In genomic region chr12:67284561-67284960, GRCh38 we compare ENCODE assay signal across 18 cellular contexts. TPM values are rescaled to one million over a fixed set of nuclear protein-coding genes. Genes with fewer than 3 reads are reported as not detected.
A peak's percentile ranks its signal among the peaks of the same experiment; 100 is the strongest.
DNase-seq lines count a peak whose midpoint lies in the region; ATAC-seq and FAIRE-seq lines count a peak whose summit lies in the region.
"Had no signal": no experiment of that assay in that cellular context is flagged by ENCODE, and none has a peak within 500 bp of the region (broad histone marks: within the 10 kb centered on the region; RNA-seq: fewer than 3 reads in every experiment).

No MANE protein-coding gene starts in this region.

- H3K36me3 Mint-ChIP-seq in activated naive CD8-positive, alpha-beta T cell treated with anti-CD3 and anti-CD28 coated beads, Interleukin-2, amount 10 ng/mL, durations not matched to agents 7 days and 5 days, result peaks cover 41% of the 10 kb centered on the region
- H3K36me3 Mint-ChIP-seq in activated naive CD8-positive, alpha-beta T cell treated with anti-CD3 and anti-CD28 coated beads, Interleukin-2, amount 50 U/mL, for 24 hours (ENCODE audit: low read depth), result peaks cover 55% of the 10 kb centered on the region
- peaks cover 63% of the 10 kb centered on the region for H3K36me3 Mint-ChIP-seq in activated T-helper 2 cell treated with anti-CD3 and anti-CD28 coated beads, Interferon-gamma antibody, Interleukin-2, Interleukin-4, amounts not matched to agents 10 μg/mL and 5 μg/mL and 100 μg/mL, durations not matched to agents 14 hours and 24 hours and 36 hours (ENCODE audit: low read depth)
- peaks cover 6 to 67% (median 26%) of the 10 kb centered on the region in 3 donors for H3K36me3 Mint-ChIP-seq in naive thymus-derived CD8-positive, alpha-beta T cell

- H3K9me3 Mint-ChIP-seq in activated naive CD8-positive, alpha-beta T cell treated with anti-CD3 and anti-CD28 coated beads, Interleukin-2, amount 10 ng/mL, durations not matched to agents 7 days and 5 days, result peaks cover 2% of the 10 kb centered on the region
- no peaks in the 10 kb centered on the region for H3K9me3 Mint-ChIP-seq in activated naive CD8-positive, alpha-beta T cell treated with anti-CD3 and anti-CD28 coated beads, Interleukin-2, amount 50 U/mL, for 24 hours
- H3K9me3 Mint-ChIP-seq in activated T-helper 2 cell treated with anti-CD3 and anti-CD28 coated beads, Interferon-gamma antibody, Interleukin-2, Interleukin-4, amounts not matched to agents 10 μg/mL and 5 μg/mL and 100 μg/mL, durations not matched to agents 14 hours and 24 hours and 36 hours, result no peaks in the 10 kb centered on the region
- no peaks in the 10 kb centered on the region for H3K9me3 Mint-ChIP-seq in naive thymus-derived CD8-positive, alpha-beta T cell
- H3K9me3 Mint-ChIP-seq: HFFc6 had no signal

- H3K4me1 Mint-ChIP-seq in activated naive CD8-positive, alpha-beta T cell treated with anti-CD3 and anti-CD28 coated beads, Interleukin-2, amount 10 ng/mL, durations not matched to agents 7 days and 5 days, result peaks cover 19% of the 10 kb centered on the region
- H3K4me1 Mint-ChIP-seq in activated naive CD8-positive, alpha-beta T cell treated with anti-CD3 and anti-CD28 coated beads, Interleukin-2, amount 50 U/mL, for 24 hours, result peaks cover 54% of the 10 kb centered on the region
- H3K4me1 Mint-ChIP-seq in activated T-helper 2 cell treated with anti-CD3 and anti-CD28 coated beads, Interferon-gamma antibody, Interleukin-2, Interleukin-4, amounts not matched to agents 10 μg/mL and 5 μg/mL and 100 μg/mL, durations not matched to agents 14 hours and 24 hours and 36 hours (ENCODE audit: low read depth), result peaks cover 32% of the 10 kb centered on the region
- H3K4me1 Mint-ChIP-seq in naive thymus-derived CD8-positive, alpha-beta T cell, result peaks cover 19 to 73% (median 49%) of the 10 kb centered on the region in 4 donors

- DNase-seq in activated naive CD8-positive, alpha-beta T cell treated with anti-CD3 and anti-CD28 coated beads, Interleukin-2, amount 10 ng/mL, durations not matched to agents 7 days and 5 days, result no peak
- no peak for DNase-seq in activated naive CD8-positive, alpha-beta T cell treated with anti-CD3 and anti-CD28 coated beads, Interleukin-2, amount 50 U/mL, for 24 hours
- DNase-seq in HTR-8/SVneo (ENCODE audit: insufficient read length, low spot score) (no peak), NCI-H2029 (lab: John Stamatoyannopoulos, UW) (no peak), ACHN (no peak)
- no peak for DNase-seq in activated T-helper 2 cell treated with anti-CD3 and anti-CD28 coated beads, Interferon-gamma antibody, Interleukin-2, Interleukin-4, amounts not matched to agents 10 μg/mL and 5 μg/mL and 100 μg/mL, durations not matched to agents 14 hours and 24 hours and 36 hours (ENCODE audit: low spot score)
- no peak for DNase-seq in naive thymus-derived CD8-positive, alpha-beta T cell
- DNase-seq: HFFc6, NCI-H1417, NCI-H187, NCI-H2227 treated with DMSO at 0.1 percent for 48 hours, NCI-H510A treated with DMSO at 0.1 percent for 48 hours, NCI-H774, OCI-M1, SHP77 had no signal

- peak overlapping the region; percentile 26 for H3K27ac Mint-ChIP-seq in activated naive CD8-positive, alpha-beta T cell treated with anti-CD3 and anti-CD28 coated beads, Interleukin-2, amount 10 ng/mL, durations not matched to agents 7 days and 5 days
- H3K27ac Mint-ChIP-seq in activated naive CD8-positive, alpha-beta T cell treated with anti-CD3 and anti-CD28 coated beads, Interleukin-2, amount 50 U/mL, for 24 hours, result no peak overlapping the region
- peak overlapping the region; percentile 6 for H3K27ac Mint-ChIP-seq in activated T-helper 2 cell treated with anti-CD3 and anti-CD28 coated beads, Interferon-gamma antibody, Interleukin-2, Interleukin-4, amounts not matched to agents 10 μg/mL and 5 μg/mL and 100 μg/mL, durations not matched to agents 14 hours and 24 hours and 36 hours
- peak overlapping the region in 9 of 10 donors; percentile 19 to 85 (median 33) for H3K27ac Mint-ChIP-seq in naive thymus-derived CD8-positive, alpha-beta T cell
- H3K27ac Mint-ChIP-seq: HFFc6 had no signal

- peak; percentile 76 for FAIRE-seq in HTR-8/SVneo (lab: Jason Lieb, UNC)
- FAIRE-seq: GM12892 had no signal

- no peaks in the 10 kb centered on the region for H3K27me3 Mint-ChIP-seq in activated naive CD8-positive, alpha-beta T cell treated with anti-CD3 and anti-CD28 coated beads, Interleukin-2, amount 10 ng/mL, durations not matched to agents 7 days and 5 days
- no peaks in the 10 kb centered on the region for H3K27me3 Mint-ChIP-seq in activated naive CD8-positive, alpha-beta T cell treated with anti-CD3 and anti-CD28 coated beads, Interleukin-2, amount 50 U/mL, for 24 hours
- H3K27me3 Mint-ChIP-seq in activated T-helper 2 cell treated with anti-CD3 and anti-CD28 coated beads, Interferon-gamma antibody, Interleukin-2, Interleukin-4, amounts not matched to agents 10 μg/mL and 5 μg/mL and 100 μg/mL, durations not matched to agents 14 hours and 24 hours and 36 hours (ENCODE audit: low read depth), result no peaks in the 10 kb centered on the region
- H3K27me3 Mint-ChIP-seq in naive thymus-derived CD8-positive, alpha-beta T cell, result no peaks in the 10 kb centered on the region

- in situ Hi-C loops in ACHN (cut with HindIII; ENCODE audit: low pct_ligation_motif_present, low pct_unique_long_range_greater_than_20kb, low sequenced_read_pairs), result no loop called here

- H3K4me3 Mint-ChIP-seq in activated naive CD8-positive, alpha-beta T cell treated with anti-CD3 and anti-CD28 coated beads, Interleukin-2, amount 10 ng/mL, durations not matched to agents 7 days and 5 days, result no peak overlapping the region
- no peak overlapping the region for H3K4me3 Mint-ChIP-seq in activated naive CD8-positive, alpha-beta T cell treated with anti-CD3 and anti-CD28 coated beads, Interleukin-2, amount 50 U/mL, for 24 hours
- no peak overlapping the region for H3K4me3 Mint-ChIP-seq in activated T-helper 2 cell treated with anti-CD3 and anti-CD28 coated beads, Interferon-gamma antibody, Interleukin-2, Interleukin-4, amounts not matched to agents 10 μg/mL and 5 μg/mL and 100 μg/mL, durations not matched to agents 14 hours and 24 hours and 36 hours (ENCODE audit: low read depth)
- H3K4me3 Mint-ChIP-seq in naive thymus-derived CD8-positive, alpha-beta T cell, result peak overlapping the region in 6 of 10 donors; percentile 0 to 34 (median 8)
- H3K4me3 Mint-ChIP-seq: HFFc6 had no signal

- POLR2A ChIA-PET in activated naive CD8-positive, alpha-beta T cell treated with anti-CD3 and anti-CD28 coated beads, Interleukin-2, amount 10 ng/mL, durations not matched to agents 7 days and 5 days (lab: Charles Lee), result interaction anchor here (0.7 kb wide), 1 partner anchor 16 kb away, joined by 3 read pairs; the partner anchor contains the start of gene CAND1
- POLR2A ChIA-PET in naive thymus-derived CD8-positive, alpha-beta T cell (lab: Charles Lee), result no interaction called here

- intact Hi-C loops in activated T-helper 2 cell treated with anti-CD3 and anti-CD28 coated beads, Interferon-gamma antibody, Interleukin-2, Interleukin-4, amounts not matched to agents 10 μg/mL and 5 μg/mL and 100 μg/mL, durations not matched to agents 14 hours and 24 hours and 36 hours (cut with micrococcal nuclease), result no loop called here

- no peak for ATAC-seq in activated naive CD8-positive, alpha-beta T cell treated with anti-CD3 and anti-CD28 coated beads, Interleukin-2, amount 10 ng/mL, durations not matched to agents 7 days and 5 days (ENCODE audit: low read depth)
- no peak for ATAC-seq in activated naive CD8-positive, alpha-beta T cell treated with anti-CD3 and anti-CD28 coated beads, Interleukin-2, amount 50 U/mL, for 24 hours
- no peak for ATAC-seq in naive thymus-derived CD8-positive, alpha-beta T cell
- no peak for ATAC-seq in GM18870 (IDR thresholded peaks at IDR 0.05; ENCODE audit: unreplicated experiment)
- ATAC-seq: SK-N-SH treated with all-trans-retinoic acid at 6 μM for 48 hours had no signal

RNA-seq across cellular contexts. Expression of gene CAND1, which starts 15.4 kb away (rescaled TPM):
- 100 to 1,000 TPM; 145 to 152 TPM for total RNA-seq in activated naive CD8-positive, alpha-beta T cell treated with anti-CD3 and anti-CD28 coated beads, Interleukin-2, amount 10 ng/mL, durations not matched to agents 7 days and 5 days
- 197 and 198 TPM in 2 replicates for total RNA-seq in activated T-helper 2 cell treated with anti-CD3 and anti-CD28 coated beads, Interferon-gamma antibody, Interleukin-2, Interleukin-4, amounts not matched to agents 10 μg/mL and 5 μg/mL and 100 μg/mL, durations not matched to agents 14 hours and 24 hours and 36 hours
- 100 to 1,000 TPM; 125 to 139 TPM for total RNA-seq in naive thymus-derived CD8-positive, alpha-beta T cell
- 10 to 100 TPM; 44.5 to 66.3 (median 58.7) TPM for polyA plus RNA-seq in naive thymus-derived CD8-positive, alpha-beta T cell

Comparison
In these comparisons a context has a peak if more than half of its experiments do, and no peak if none do; other contexts are left out.
1. H3K4me3 Mint-ChIP-seq: peak in naive thymus-derived CD8-positive, alpha-beta T cell (6 of 10); none in activated naive CD8-positive, alpha-beta T cell treated with anti-CD3 and anti-CD28 coated beads, Interleukin-2, amount 10 ng/mL, durations not matched to agents 7 days and 5 days (single experiment), activated naive CD8-positive, alpha-beta T cell treated with anti-CD3 and anti-CD28 coated beads, Interleukin-2, amount 50 U/mL, for 24 hours (single experiment) and activated T-helper 2 cell treated with anti-CD3 and anti-CD28 coated beads, Interferon-gamma antibody, Interleukin-2, Interleukin-4, amounts not matched to agents 10 μg/mL and 5 μg/mL and 100 μg/mL, durations not matched to agents 14 hours and 24 hours and 36 hours (single experiment).